16 cellular contexts compared by ENCODE assay signal in genomic region chr2:203126971-203127370, GRCh38.
"Had no signal": no experiment of that assay in that cellular context is flagged by ENCODE, and none has a peak within 500 bp of the region (broad histone marks: within the 10 kb centered on the region; RNA-seq: fewer than 3 reads in every experiment).

No MANE protein-coding gene starts in this region.

- H3K4me1 ChIP-seq: foreskin keratinocyte, sigmoid colon, thyroid gland had no signal

- DNase-seq: activated CD4-positive, alpha-beta T cell treated with anti-CD3 and anti-CD28 coated beads, Interleukin-2, amount 50 U/mL, for 1 hour; activated naive CD8-positive, alpha-beta T cell treated with anti-CD3 and anti-CD28 coated beads, Interleukin-2, amount 10 ng/mL, durations not matched to agents 7 days and 5 days; aorta; foreskin keratinocyte; glutamatergic neuron; kidney glomerular epithelial cell; nephron progenitor cell; sigmoid colon; stimulated activated CD4-positive, alpha-beta T cell treated with anti-CD3 and anti-CD28 coated beads, Interleukin-12 subunit alpha, Interleukin-12 subunit beta, amount 100 ng/mL, for 4 hours; stimulated activated CD4-positive, alpha-beta T cell treated with anti-CD3 and anti-CD28 coated beads, Interleukin-2, amount 100 ng/mL, for 24 hours; SW 1271; thyroid gland had no signal

- H3K9me3 Mint-ChIP-seq: activated naive CD8-positive, alpha-beta T cell treated with anti-CD3 and anti-CD28 coated beads, Interleukin-2, amount 10 ng/mL, durations not matched to agents 7 days and 5 days; activated T-helper 1 cell treated with anti-CD3 and anti-CD28 coated beads, Interleukin-12 subunit alpha, Interleukin-12 subunit beta, Interleukin-2, Interleukin-4 antibody, amounts not matched to agents 30 ng/mL and 10 ng/mL and 1 ng/mL, durations not matched to agents 14 hours and 24 hours and 36 hours; nephron progenitor cell; stimulated activated effector memory CD8-positive, alpha-beta T cell treated with anti-CD3 and anti-CD28 coated beads, Interleukin-12 subunit alpha, Interleukin-12 subunit beta, amount 100 ng/mL, for 72 hours; T-helper 2 cell treated with Interferon-gamma antibody and Interleukin-4, amounts not matched to agents 5 μg/mL and 100 μg/mL, for 36 hours had no signal

- H3K4me3 Mint-ChIP-seq: activated naive CD8-positive, alpha-beta T cell treated with anti-CD3 and anti-CD28 coated beads, Interleukin-2, amount 10 ng/mL, durations not matched to agents 7 days and 5 days; activated T-helper 1 cell treated with anti-CD3 and anti-CD28 coated beads, Interleukin-12 subunit alpha, Interleukin-12 subunit beta, Interleukin-2, Interleukin-4 antibody, amounts not matched to agents 30 ng/mL and 10 ng/mL and 1 ng/mL, durations not matched to agents 14 hours and 24 hours and 36 hours; nephron progenitor cell; stimulated activated effector memory CD8-positive, alpha-beta T cell treated with anti-CD3 and anti-CD28 coated beads, Interleukin-12 subunit alpha, Interleukin-12 subunit beta, amount 100 ng/mL, for 72 hours; T-helper 2 cell treated with Interferon-gamma antibody and Interleukin-4, amounts not matched to agents 5 μg/mL and 100 μg/mL, for 36 hours had no signal

- H3K27me3 Mint-ChIP-seq: activated naive CD8-positive, alpha-beta T cell treated with anti-CD3 and anti-CD28 coated beads, Interleukin-2, amount 10 ng/mL, durations not matched to agents 7 days and 5 days had no signal

- H3K4me3 ChIP-seq: sigmoid colon, thyroid gland had no signal

- H3K27ac Mint-ChIP-seq: activated naive CD8-positive, alpha-beta T cell treated with anti-CD3 and anti-CD28 coated beads, Interleukin-2, amount 10 ng/mL, durations not matched to agents 7 days and 5 days; activated T-helper 1 cell treated with anti-CD3 and anti-CD28 coated beads, Interleukin-12 subunit alpha, Interleukin-12 subunit beta, Interleukin-2, Interleukin-4 antibody, amounts not matched to agents 30 ng/mL and 10 ng/mL and 1 ng/mL, durations not matched to agents 14 hours and 24 hours and 36 hours; nephron progenitor cell; stimulated activated effector memory CD8-positive, alpha-beta T cell treated with anti-CD3 and anti-CD28 coated beads, Interleukin-12 subunit alpha, Interleukin-12 subunit beta, amount 100 ng/mL, for 72 hours; T-helper 2 cell treated with Interferon-gamma antibody and Interleukin-4, amounts not matched to agents 5 μg/mL and 100 μg/mL, for 36 hours had no signal

- H3K9me3 ChIP-seq: sigmoid colon, thyroid gland had no signal

- H3K4me1 Mint-ChIP-seq: activated naive CD8-positive, alpha-beta T cell treated with anti-CD3 and anti-CD28 coated beads, Interleukin-2, amount 10 ng/mL, durations not matched to agents 7 days and 5 days; nephron progenitor cell; stimulated activated effector memory CD8-positive, alpha-beta T cell treated with anti-CD3 and anti-CD28 coated beads, Interleukin-12 subunit alpha, Interleukin-12 subunit beta, amount 100 ng/mL, for 72 hours had no signal

- ATAC-seq: esophagus mucosa; foreskin keratinocyte; stimulated activated effector memory CD8-positive, alpha-beta T cell treated with anti-CD3 and anti-CD28 coated beads, Interleukin-12 subunit alpha, Interleukin-12 subunit beta, amount 100 ng/mL, for 72 hours had no signal

- H3K27me3 ChIP-seq: foreskin keratinocyte, sigmoid colon, thyroid gland had no signal

- H3K27ac ChIP-seq: foreskin keratinocyte, sigmoid colon, thyroid gland had no signal
